2 cellular contexts compared by ENCODE assay signal in the genomic region with DNA sequence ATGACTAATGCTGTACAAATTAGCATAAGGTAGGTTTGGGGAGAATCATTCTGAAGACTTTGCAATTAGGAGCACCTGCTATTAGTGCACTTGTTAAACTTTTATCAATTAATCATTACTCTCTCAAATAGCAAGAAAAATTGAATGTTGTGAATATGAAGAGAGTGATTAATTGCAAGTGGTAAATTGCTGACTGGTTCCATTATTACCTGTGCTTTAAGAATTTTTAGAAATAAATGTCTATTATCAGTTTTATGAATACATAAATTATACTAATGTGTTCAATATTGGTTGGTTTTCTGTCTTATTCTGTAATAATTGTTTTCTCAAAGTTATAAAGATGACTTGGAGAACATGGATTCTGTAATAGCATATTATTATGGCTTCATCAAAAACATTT.
A peak's percentile ranks its signal among the peaks of the same experiment; 100 is the strongest.
TF ChIP-seq lines count a peak whose summit lies in the region.

No MANE protein-coding gene starts in this region.

TF ChIP-seq in HepG2, 621 proteins besides CTCF, POLR2A, EP300 and RAD21:
- TF ChIP-seq MAFF (IDR thresholded peaks at IDR 0.05; ENCODE audit: low read depth, low read length) (peak; percentile 30; the same call in 1 of the 2 replicates), MAFK (conservative IDR thresholded peaks at IDR 0.05 in 1 of 2, IDR thresholded peaks at IDR 0.05 in 1 of 2; ENCODE audit: low read length in 2 of 2) (peak in 1 of 2 experiments; percentile 51; a peak in 2 of 4 replicates)
- TF ChIP-seq, protein P1, sequence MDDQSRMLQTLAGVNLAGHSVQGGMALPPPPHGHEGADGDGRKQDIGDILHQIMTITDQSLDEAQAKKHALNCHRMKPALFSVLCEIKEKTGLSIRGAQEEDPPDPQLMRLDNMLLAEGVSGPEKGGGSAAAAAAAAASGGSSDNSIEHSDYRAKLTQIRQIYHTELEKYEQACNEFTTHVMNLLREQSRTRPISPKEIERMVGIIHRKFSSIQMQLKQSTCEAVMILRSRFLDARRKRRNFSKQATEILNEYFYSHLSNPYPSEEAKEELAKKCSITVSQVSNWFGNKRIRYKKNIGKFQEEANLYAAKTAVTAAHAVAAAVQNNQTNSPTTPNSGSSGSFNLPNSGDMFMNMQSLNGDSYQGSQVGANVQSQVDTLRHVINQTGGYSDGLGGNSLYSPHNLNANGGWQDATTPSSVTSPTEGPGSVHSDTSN (CRISPR knock-in tag; IDR thresholded peaks at IDR 0.05; ENCODE audit: borderline replicate concordance): no peak

TF ChIP-seq in K562, 482 proteins besides CTCF, POLR2A, EP300 and RAD21:
- TF ChIP-seq ZNF316 (IDR thresholded peaks at IDR 0.05) (peak; percentile 57), MTA3 (IDR thresholded peaks at IDR 0.05; ENCODE audit: borderline replicate concordance) (no peak), C11orf30 (IDR thresholded peaks at IDR 0.05; ENCODE audit: low read depth) (peak; percentile 37; the same call in 1 of the 2 replicates), MAFG (tag; conservative IDR thresholded peaks at IDR 0.05) (peak; percentile 33)
